ENCODE assay signal across 25 cellular contexts in the genomic region with DNA sequence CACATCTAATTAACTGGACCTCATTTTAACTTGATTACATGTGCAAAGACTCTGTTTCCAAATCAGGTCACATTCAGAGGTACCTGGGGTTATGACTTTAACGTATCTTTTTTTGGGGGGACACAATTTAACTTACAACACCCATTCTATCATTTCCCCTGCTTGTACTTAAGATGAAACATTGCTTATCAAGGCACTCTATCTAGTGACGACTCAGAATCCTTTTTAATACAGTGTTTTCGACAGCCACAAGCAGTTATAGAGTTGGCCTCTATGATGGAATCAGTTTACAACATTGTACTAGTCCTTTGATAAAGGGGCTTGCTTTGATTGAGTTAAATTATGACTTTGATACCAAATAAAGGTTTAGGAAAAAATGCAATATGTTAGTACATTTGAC.
"Had no signal": no experiment of that assay in that cellular context is flagged by ENCODE, and none has a peak within 500 bp of the region (broad histone marks: within the 10 kb centered on the region; RNA-seq: fewer than 3 reads in every experiment).

No MANE protein-coding gene starts in this region.

- H3K27ac ChIP-seq: colonic mucosa, coronary artery, dorsolateral prefrontal cortex, epithelial cell of prostate, esophagus muscularis mucosa, esophagus squamous epithelium, foreskin keratinocyte, gastrocnemius medialis, gastroesophageal sphincter, heart left ventricle, heart right ventricle had no signal

- H3K9me3 ChIP-seq: colonic mucosa, esophagus muscularis mucosa, esophagus squamous epithelium, gastrocnemius medialis, gastroesophageal sphincter, heart left ventricle, heart right ventricle had no signal

- H3K27me3 ChIP-seq: colonic mucosa, dorsolateral prefrontal cortex, esophagus muscularis mucosa, esophagus squamous epithelium, foreskin keratinocyte, gastrocnemius medialis, gastroesophageal sphincter, heart left ventricle, heart right ventricle had no signal

- H3K4me1 ChIP-seq: colonic mucosa, esophagus squamous epithelium, foreskin keratinocyte, gastrocnemius medialis had no signal

- ATAC-seq: effector memory CD8-positive, alpha-beta T cell; esophagus mucosa; foreskin keratinocyte; gastrocnemius medialis; gastroesophageal sphincter; heart left ventricle; heart right ventricle had no signal

- H3K4me1 Mint-ChIP-seq: endodermal cell had no signal

- H3K9me3 Mint-ChIP-seq: dendritic cell treated with granulocyte-macrophage colony-stimulating factor and Interleukin-4, amounts not matched to agents 40 ng/mL and 50 ng/mL, for 4 days; effector memory CD8-positive, alpha-beta T cell; endodermal cell had no signal

- H3K27ac Mint-ChIP-seq: dendritic cell treated with granulocyte-macrophage colony-stimulating factor and Interleukin-4, amounts not matched to agents 40 ng/mL and 50 ng/mL, for 4 days; effector memory CD8-positive, alpha-beta T cell; endodermal cell had no signal

- H3K27me3 Mint-ChIP-seq: dendritic cell treated with granulocyte-macrophage colony-stimulating factor and Interleukin-4, amounts not matched to agents 40 ng/mL and 50 ng/mL, for 4 days; effector memory CD8-positive, alpha-beta T cell had no signal

- H3K36me3 ChIP-seq: colonic mucosa, gastrocnemius medialis had no signal

- DNase-seq: colonic mucosa; cortex of kidney; dermis blood vessel endothelial cell; dorsolateral prefrontal cortex; effector CD4-positive, alpha-beta T cell; effector CD8-positive, alpha-beta T cell; effector memory CD4-positive, alpha-beta T cell; effector memory CD8-positive, alpha-beta T cell; endodermal cell; erythroblast; esophagus squamous epithelium; foreskin fibroblast; foreskin keratinocyte; foreskin melanocyte; gastrocnemius medialis; glutamatergic neuron; head of caudate nucleus; heart left ventricle; heart right ventricle had no signal

- H3K4me3 Mint-ChIP-seq: dendritic cell treated with granulocyte-macrophage colony-stimulating factor and Interleukin-4, amounts not matched to agents 40 ng/mL and 50 ng/mL, for 4 days; effector memory CD8-positive, alpha-beta T cell; endodermal cell had no signal

- H3K4me3 ChIP-seq: colonic mucosa, coronary artery, dorsolateral prefrontal cortex, esophagus muscularis mucosa, esophagus squamous epithelium, gastrocnemius medialis, gastroesophageal sphincter, heart left ventricle, heart right ventricle had no signal
